8 cellular contexts compared by ENCODE assay signal in genomic region chr1:93707956-93708355, GRCh38. TPM values are rescaled to one million over a fixed set of nuclear protein-coding genes. Genes with fewer than 3 reads are reported as not detected.
DNase-seq lines count a peak whose midpoint lies in the region; ATAC-seq and TF ChIP-seq lines count a peak whose summit lies in the region.

No MANE protein-coding gene starts in this region.

- POLR2A ChIA-PET in GM10248 (lab: Yijun Ruan, JAX) = no interaction called here
- POLR2A ChIA-PET in activated naive CD8-positive, alpha-beta T cell treated with anti-CD3 and anti-CD28 coated beads, Interleukin-2, amount 10 ng/mL, durations not matched to agents 7 days and 5 days (lab: Charles Lee) = no interaction called here

- no peaks in the 10 kb centered on the region for H3K36me3 Mint-ChIP-seq in activated naive CD8-positive, alpha-beta T cell treated with anti-CD3 and anti-CD28 coated beads, Interleukin-2, amount 10 ng/mL, durations not matched to agents 7 days and 5 days

- no peak overlapping the region for H3K4me3 Mint-ChIP-seq in activated naive CD8-positive, alpha-beta T cell treated with anti-CD3 and anti-CD28 coated beads, Interleukin-2, amount 10 ng/mL, durations not matched to agents 7 days and 5 days

- TF ChIP-seq CTCF in GM10248 (IDR thresholded peaks at IDR 0.05; ENCODE audit: control extremely low read depth, extremely low read depth, low read depth, missing control alignments) = no peak

- no peak overlapping the region for H3K27ac Mint-ChIP-seq in activated naive CD8-positive, alpha-beta T cell treated with anti-CD3 and anti-CD28 coated beads, Interleukin-2, amount 10 ng/mL, durations not matched to agents 7 days and 5 days

- H3K4me1 Mint-ChIP-seq in activated naive CD8-positive, alpha-beta T cell treated with anti-CD3 and anti-CD28 coated beads, Interleukin-2, amount 10 ng/mL, durations not matched to agents 7 days and 5 days = peaks cover 34% of the 10 kb centered on the region

- no peaks in the 10 kb centered on the region for H3K9me3 Mint-ChIP-seq in activated naive CD8-positive, alpha-beta T cell treated with anti-CD3 and anti-CD28 coated beads, Interleukin-2, amount 10 ng/mL, durations not matched to agents 7 days and 5 days

- H3K27me3 Mint-ChIP-seq in activated naive CD8-positive, alpha-beta T cell treated with anti-CD3 and anti-CD28 coated beads, Interleukin-2, amount 10 ng/mL, durations not matched to agents 7 days and 5 days = peaks cover 10% of the 10 kb centered on the region

- DNase-seq in GM10248 (ENCODE audit: extremely low spot score) (peak; percentile 71), posterior vena cava (ENCODE audit: low spot score) (no peak), mesenteric fat pad (ENCODE audit: low spot score) (no peak), left cardiac atrium (no peak), substantia nigra (lab: John Stamatoyannopoulos, UW) (no peak)
- DNase-seq in activated naive CD8-positive, alpha-beta T cell treated with anti-CD3 and anti-CD28 coated beads, Interleukin-2, amount 10 ng/mL, durations not matched to agents 7 days and 5 days = no peak

- CTCF ChIA-PET in GM10248 (lab: Yijun Ruan, JAX) = interaction anchor here (1.1 to 5.8 kb wide), 6 partner anchors 9 to 136 kb away, joined by 3 to 27 read pairs (median 4); partner anchors contain the start of gene BCAR3

- no peak overlapping the region for H3K27ac ChIP-seq in substantia nigra (ENCODE audit: low read depth, low read length, poor library complexity, severe bottlenecking)

- ATAC-seq in GM19463 (IDR thresholded peaks at IDR 0.05; ENCODE audit: unreplicated experiment) = peak; percentile 52
- ATAC-seq in HG03439 (IDR thresholded peaks at IDR 0.05; ENCODE audit: unreplicated experiment) = peak; percentile 46
- ATAC-seq in activated naive CD8-positive, alpha-beta T cell treated with anti-CD3 and anti-CD28 coated beads, Interleukin-2, amount 10 ng/mL, durations not matched to agents 7 days and 5 days (ENCODE audit: low read depth) = peak; percentile 59
- ATAC-seq in left cardiac atrium = no peak

- intact Hi-C loops in posterior vena cava (cut with DNase I) = no loop called here
- intact Hi-C loops in left cardiac atrium (cut with DNase I) = no loop called here

RNA-seq across cellular contexts. Expression of gene BCAR3, which starts 26.3 kb away (rescaled TPM):
- under 1 TPM; 0.71 to 0.91 TPM for total RNA-seq in activated naive CD8-positive, alpha-beta T cell treated with anti-CD3 and anti-CD28 coated beads, Interleukin-2, amount 10 ng/mL, durations not matched to agents 7 days and 5 days
- 10 to 100 TPM; 10.4 to 17.5 TPM for total RNA-seq in posterior vena cava
- 30.3 TPM for total RNA-seq in mesenteric fat pad
- total RNA-seq in left cardiac atrium = 10 to 100 TPM; 12.4 to 17.5 TPM

Comparison
In these comparisons a context has a peak if more than half of its experiments do, and no peak if none do; other contexts are left out.
1. ATAC-seq: peak in GM19463 (single experiment), HG03439 (single experiment) and activated naive CD8-positive, alpha-beta T cell treated with anti-CD3 and anti-CD28 coated beads, Interleukin-2, amount 10 ng/mL, durations not matched to agents 7 days and 5 days (single experiment); none in left cardiac atrium (0 of 2).
2. RNA of gene BCAR3, which starts 26.3 kb away (total RNA-seq): 30.3 TPM in mesenteric fat pad (single experiment), 12.4 to 17.5 TPM in left cardiac atrium and 10.4 to 17.5 TPM in posterior vena cava; 0.71 to 0.91 TPM in activated naive CD8-positive, alpha-beta T cell treated with anti-CD3 and anti-CD28 coated beads, Interleukin-2, amount 10 ng/mL, durations not matched to agents 7 days and 5 days; every median in the first group is over 4 times any median in the second.